36 cellular contexts compared by ENCODE assay signal in the genomic region with DNA sequence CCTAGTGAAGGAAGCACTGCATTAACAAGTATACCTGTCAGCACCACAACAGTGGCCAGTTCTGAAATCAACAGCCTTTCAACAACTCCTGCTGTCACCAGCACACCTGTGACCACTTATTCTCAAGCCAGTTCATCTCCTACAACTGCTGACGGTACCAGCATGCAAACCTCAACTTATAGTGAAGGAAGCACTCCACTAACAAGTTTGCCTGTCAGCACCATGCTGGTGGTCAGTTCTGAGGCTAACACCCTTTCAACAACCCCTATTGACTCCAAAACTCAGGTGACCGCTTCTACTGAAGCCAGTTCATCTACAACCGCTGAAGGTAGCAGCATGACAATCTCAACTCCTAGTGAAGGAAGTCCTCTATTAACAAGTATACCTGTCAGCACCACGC. TPM values are rescaled to one million over a fixed set of nuclear protein-coding genes. Genes with fewer than 3 reads are reported as not detected.
"Had no signal": no experiment of that assay in that cellular context is flagged by ENCODE, and none has a peak within 500 bp of the region (broad histone marks: within the 10 kb centered on the region; RNA-seq: fewer than 3 reads in every experiment).

No MANE protein-coding gene starts in this region.

- H3K4me1 ChIP-seq: adrenal gland, body of pancreas, breast epithelium had no signal

- H3K36me3 ChIP-seq: adrenal gland, brain microvascular endothelial cell, breast epithelium had no signal

- DNase-seq: activated B cell treated with CpG ODN at 0.5 μM for 24 hours; activated CD4-positive, alpha-beta memory T cell treated with anti-CD3 and anti-CD28 coated beads for 36 hours; activated CD4-positive, alpha-beta T cell treated with anti-CD3 and anti-CD28 coated beads for 4 hours; activated CD4-positive, alpha-beta T cell treated with anti-CD3 and anti-CD28 coated beads, Interleukin-2, amount 10 ng/mL, durations not matched to agents 24 days and 14 days; activated CD4-positive, alpha-beta T cell treated with anti-CD3 and anti-CD28 coated beads, Interleukin-2, amount 50 U/mL, for 1 hour; activated CD4-positive, alpha-beta T cell treated with anti-CD3 and anti-CD28 coated beads, Interleukin-2, amount 50 U/mL, for 4 hours; activated CD4-positive, CD25-positive, alpha-beta regulatory T cell treated with anti-CD3 and anti-CD28 coated beads, Interleukin-2, amount 50 U/mL, for 72 hours; activated CD8-positive, alpha-beta memory T cell treated with anti-CD3 and anti-CD28 coated beads, Interleukin-2, amount 50 U/mL, for 4 hours; activated CD8-positive, alpha-beta T cell treated with anti-CD3 and anti-CD28 coated beads for 36 hours; activated effector memory CD4-positive, alpha-beta T cell treated with anti-CD3 and anti-CD28 coated beads, Interleukin-2, amount 50 U/mL, for 16 hours; activated gamma-delta T cell treated with Interleukin-2 at 50 U/mL for 16 hours; activated naive CD4-positive, alpha-beta T cell; activated naive CD4-positive, alpha-beta T cell treated with anti-CD3 and anti-CD28 coated beads for 36 hours; activated naive CD4-positive, alpha-beta T cell treated with anti-CD3 and anti-CD28 coated beads, Interleukin-2, amount 50 U/mL, for 16 hours; activated naive CD8-positive, alpha-beta T cell treated with anti-CD3 and anti-CD28 coated beads for 36 hours; activated T-cell treated with anti-CD3 and anti-CD28 coated beads for 4 hours; activated T-cell treated with anti-CD3 and anti-CD28 coated beads, Interleukin-2, amount 50 U/mL, for 1 hour; activated T-cell treated with anti-CD3 and anti-CD28 coated beads, Interleukin-2, amount 50 U/mL, for 4 hours; activated T-cell treated with anti-CD3 and anti-CD28 coated beads, Interleukin-2, amount 50 U/mL, for 72 hours; adrenal gland; amniotic stem cell; body of pancreas; brain microvascular endothelial cell; caudate nucleus; cerebellar nuclear complex; T-helper 1 cell; T-helper 2 cell; T-helper 9 cell had no signal

- H3K27me3 ChIP-seq: body of pancreas, brain microvascular endothelial cell had no signal

- H3K9me3 ChIP-seq: adrenal gland, body of pancreas, breast epithelium had no signal

- H3K27ac ChIP-seq: adrenal gland, body of pancreas, brain microvascular endothelial cell, breast epithelium, VCaP had no signal

- ATAC-seq: activated CD8-positive, alpha-beta T cell treated with anti-CD3 and anti-CD28 coated beads for 36 hours; activated naive CD4-positive, alpha-beta T cell treated with anti-CD3 and anti-CD28 coated beads, Interleukin-2, amount 50 U/mL, for 72 hours; activated T-cell treated with anti-CD3 and anti-CD28 coated beads, Interleukin-2, amount 50 U/mL, for 4 hours; activated T-cell treated with anti-CD3 and anti-CD28 coated beads, Interleukin-2, amount 50 U/mL, for 72 hours; activated T-helper 17 cell treated with anti-CD3 and anti-CD28 coated beads, Interleukin-2, amount 50 U/mL, for 72 hours; body of pancreas had no signal

- H3K4me3 ChIP-seq: adrenal gland, body of pancreas, breast epithelium had no signal

RNA-seq across cellular contexts. Expression of gene MUC17, which starts 16.1 kb away (rescaled TPM):
- total RNA-seq: activated B cell treated with CpG ODN at 0.5 μM for 24 hours; activated CD4-positive, alpha-beta memory T cell treated with anti-CD3 and anti-CD28 coated beads for 36 hours; activated CD4-positive, alpha-beta T cell treated with anti-CD3 and anti-CD28 coated beads, Interleukin-2, amount 10 ng/mL, durations not matched to agents 24 days and 14 days; activated CD8-positive, alpha-beta memory T cell treated with anti-CD3 and anti-CD28 coated beads for 36 hours; activated CD8-positive, alpha-beta T cell treated with anti-CD3 and anti-CD28 coated beads for 36 hours; activated naive CD4-positive, alpha-beta T cell treated with anti-CD3 and anti-CD28 coated beads for 36 hours; activated naive CD4-positive, alpha-beta T cell treated with anti-CD3 and anti-CD28 coated beads, Interleukin-2, amount 50 U/mL, for 72 hours; activated naive CD8-positive, alpha-beta T cell treated with anti-CD3 and anti-CD28 coated beads for 36 hours; activated T-cell treated with anti-CD3 and anti-CD28 coated beads, Interleukin-2, amount 50 U/mL, for 4 hours; activated T-cell treated with anti-CD3 and anti-CD28 coated beads, Interleukin-2, amount 50 U/mL, for 72 hours; activated T-helper 1 cell treated with anti-CD3 and anti-CD28 coated beads, Interleukin-12 subunit alpha, Interleukin-12 subunit beta, Interleukin-2, Interleukin-4 antibody, amounts not matched to agents 30 ng/mL and 10 ng/mL and 1 ng/mL, durations not matched to agents 14 hours and 24 hours and 36 hours; activated T-helper 17 cell treated with anti-CD3 and anti-CD28 coated beads, Interleukin-2, amount 50 U/mL, for 72 hours; adrenal gland; aorta; astrocyte had no signal
- polyA plus RNA-seq: adrenal gland had no signal
